21 cellular contexts compared by ENCODE assay signal in the genomic region with DNA sequence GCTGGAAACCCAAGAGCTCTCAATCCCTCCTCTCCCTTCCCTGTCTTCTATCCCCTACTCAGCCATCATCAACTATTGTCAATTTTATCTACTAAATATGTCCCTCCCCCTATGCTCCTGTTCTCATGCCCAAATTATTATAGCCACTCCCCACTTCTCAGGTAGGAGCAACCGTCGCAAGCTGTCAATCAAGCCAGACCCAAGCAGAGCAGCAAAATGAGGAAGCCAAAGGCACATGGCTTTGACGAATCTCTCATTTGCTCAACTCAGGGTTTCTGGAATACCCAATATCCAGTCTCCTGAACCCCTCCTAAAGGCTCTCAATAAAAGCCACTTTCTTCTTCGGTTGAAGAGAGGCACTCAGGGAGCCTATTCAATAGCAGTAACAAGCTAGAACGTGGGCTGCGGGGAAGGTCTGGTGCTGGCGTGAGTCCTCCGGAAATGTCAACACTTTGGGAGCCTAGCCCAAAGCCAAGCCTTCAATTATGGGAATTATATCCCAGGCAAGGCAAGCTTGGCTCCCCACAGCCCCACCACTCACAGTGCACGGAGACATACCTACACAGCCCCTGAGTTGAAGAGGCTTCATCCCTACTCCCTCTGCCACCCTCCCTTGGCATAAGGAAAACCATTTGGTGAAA. TPM values are rescaled to one million over a fixed set of nuclear protein-coding genes. Genes with fewer than 3 reads are reported as not detected.
A peak's percentile ranks its signal among the peaks of the same experiment; 100 is the strongest.
DNase-seq lines count a peak whose midpoint lies in the region; ATAC-seq, FAIRE-seq and TF ChIP-seq lines count a peak whose summit lies in the region.
"Had no signal": no experiment of that assay in that cellular context is flagged by ENCODE, and none has a peak within 500 bp of the region (broad histone marks: within the 10 kb centered on the region; RNA-seq: fewer than 3 reads in every experiment).

No MANE protein-coding gene starts in this region.

- H3K9ac ChIP-seq in K562 (ENCODE audit: insufficient read depth in 1 of 2, low read depth in 2 of 2, low read length in 2 of 2): peak overlapping the region in 1 of 2 experiments; percentile 32; a peak in 1 of 4 replicates

- FAIRE-seq in K562 (lab: Jason Lieb, UNC) (no peak), frontal cortex (lab: Jason Lieb, UNC) (no peak)

- no peak for TF ChIP-seq RAD21 in K562 (CRISPR knock-in tag; conservative IDR thresholded peaks at IDR 0.05 in 1 of 2, IDR thresholded peaks at IDR 0.05 in 1 of 2)

- H3K4me2 ChIP-seq in K562 (ENCODE audit: insufficient read depth, low read length): no peak overlapping the region; the same call in 1 of the 2 replicates

- no peak overlapping the region for H2AFZ ChIP-seq in K562 (ENCODE audit: low read depth, low read length)

- no peak for TF ChIP-seq EP300 in K562 (IDR thresholded peaks at IDR 0.05; ENCODE audit: low read length)

- 48% methylated on average over 9 of the region's 9 CpGs for WGBS in K562 (ENCODE audit: insufficient coverage, low coverage, missing lambda C conversion rate)

- BruUV-seq in K562 (replicated peaks; lab: Mats Ljungman, UMichigan): no TSS peak

- H3K9me1 ChIP-seq in K562 (ENCODE audit: control insufficient read depth, insufficient read depth, low read length): peaks cover 4% of the 10 kb centered on the region

- H3K9me3 Mint-ChIP-seq in neural crest cell: no peaks in the 10 kb centered on the region
- no peaks in the 10 kb centered on the region for H3K9me3 Mint-ChIP-seq in effector memory CD8-positive, alpha-beta T cell
- H3K9me3 Mint-ChIP-seq: activated naive CD4-positive, alpha-beta T cell treated with anti-CD3 and anti-CD28 coated beads, Interleukin-2, amount 50 U/mL, for 72 hours had no signal

- H3K4me1 Mint-ChIP-seq in neural crest cell: no peaks in the 10 kb centered on the region
- peaks cover 5 to 10% of the 10 kb centered on the region in 2 donors for H3K4me1 Mint-ChIP-seq in effector memory CD8-positive, alpha-beta T cell (ENCODE audit: low read depth in 2 of 2)

- H4K20me1 ChIP-seq in K562 (replicated peaks; ENCODE audit: control insufficient read depth, insufficient read depth, low read length): peaks cover 28% of the 10 kb centered on the region; the same call in 1 of the 2 replicates

- POLR2A ChIA-PET in K562 (lab: Yijun Ruan, JAX): interaction anchor here (0.6 to 1.4 kb wide), 4 partner anchors 8 to 180 kb away, joined by 3 to 8 read pairs (median 4); no protein-coding TSS in a partner anchor

- no peaks in the 10 kb centered on the region for H3K36me3 Mint-ChIP-seq in neural crest cell (ENCODE audit: low read depth)
- peaks cover 3% of the 10 kb centered on the region for H3K36me3 Mint-ChIP-seq in effector memory CD8-positive, alpha-beta T cell (ENCODE audit: insufficient read depth)
- H3K36me3 Mint-ChIP-seq: activated naive CD4-positive, alpha-beta T cell treated with anti-CD3 and anti-CD28 coated beads, Interleukin-2, amount 50 U/mL, for 72 hours had no signal

- in situ Hi-C loops in KBM-7 (cut with MboI; ENCODE audit: low pct_unique_long_range_greater_than_20kb, low sequenced_read_pairs): no loop called here
- in situ Hi-C loops in K562 (cut with MboI): no loop called here
- in situ Hi-C loops in GM13976 (cut with MboI; ENCODE audit: low sequenced_read_pairs, unreplicated experiment): no loop called here

- no peaks in the 10 kb centered on the region for H3K27me3 Mint-ChIP-seq in neural crest cell (ENCODE audit: low read depth)
- no peaks in the 10 kb centered on the region for H3K27me3 Mint-ChIP-seq in effector memory CD8-positive, alpha-beta T cell

- CTCF ChIA-PET in K562 (lab: Yijun Ruan, JAX; ENCODE audit: low intra/inter-chr PET ratio): no interaction called here

- peak overlapping the region; percentile 64; the same call in 1 of the 3 replicates for H3K27ac ChIP-seq in K562 (ENCODE audit: extremely low read depth, low read depth, low read length)
- H3K27ac ChIP-seq: Peyer's patch had no signal

- H3K4me3 Mint-ChIP-seq in neural crest cell: no peak overlapping the region
- H3K4me3 Mint-ChIP-seq in effector memory CD8-positive, alpha-beta T cell: no peak overlapping the region

- ATAC-seq in K562: peak; percentile 16
- ATAC-seq in HG02852 (IDR thresholded peaks at IDR 0.05; ENCODE audit: unreplicated experiment): no peak
- no peak for ATAC-seq in effector memory CD8-positive, alpha-beta T cell (replicated peaks)
- ATAC-seq: activated naive CD4-positive, alpha-beta T cell treated with anti-CD3 and anti-CD28 coated beads, Interleukin-2, amount 50 U/mL, for 72 hours; sciatic nerve; stimulated activated naive CD8-positive, alpha-beta T cell treated with anti-CD3 and anti-CD28 coated beads, Interleukin-15, Interleukin-2, amounts not matched to agents 100 U/mL and 50 U/mL, for 24 hours had no signal

- TF ChIP-seq CTCF in K562 (IDR thresholded peaks at IDR 0.05 in 2 of 3, conservative IDR thresholded peaks at IDR 0.05 in 1 of 3; ENCODE audit: insufficient read depth in 2 of 3, low read depth in 1 of 3, low read length in 3 of 3): no peak
- no peak for TF ChIP-seq CTCF in neural crest cell (conservative IDR thresholded peaks at IDR 0.05)
- TF ChIP-seq CTCF in GM13976 (IDR thresholded peaks at IDR 0.05; ENCODE audit: borderline replicate concordance, control extremely low read depth, extremely low read depth, insufficient read depth, missing control alignments): no peak

- no peaks in the 10 kb centered on the region for H3K9me3 ChIP-seq in K562 (replicated peaks; ENCODE audit: control insufficient read depth, insufficient read depth, low read depth, low read length)
- H3K9me3 ChIP-seq: Peyer's patch had no signal

- no peaks in the 10 kb centered on the region for H3K36me3 ChIP-seq in K562 (ENCODE audit: control insufficient read depth, insufficient read depth, low read length)
- H3K36me3 ChIP-seq: Peyer's patch had no signal

- peak; percentile 8 for DNase-seq in CD1c-positive myeloid dendritic cell (ENCODE audit: extremely low spot score)
- peak; percentile 41 for DNase-seq in KBM-7
- DNase-seq in K562 (ENCODE audit: extremely low read depth in 1 of 4, low spot score in 3 of 4): peak in 1 of 4 experiments; percentile 14
- DNase-seq in neural crest cell (ENCODE audit: low read depth, low spot score): no peak
- DNase-seq in frontal cortex (ENCODE audit: low spot score in 2 of 2): no peak
- no peak for DNase-seq in GM13976 (ENCODE audit: low spot score)
- DNase-seq in effector memory CD8-positive, alpha-beta T cell: no peak
- DNase-seq: activated CD4-positive, CD25-positive, alpha-beta regulatory T cell treated with anti-CD3 and anti-CD28 coated beads, Interleukin-2, amount 50 U/mL, for 72 hours; Calu3; Karpas-422; left cardiac atrium; NCI-H1417 treated with DMSO at 0.1 percent for 48 hours; NCI-H774; nucleus accumbens; Peyer's patch; stimulated activated CD4-positive, alpha-beta T cell treated with anti-CD3 and anti-CD28 coated beads, Interleukin-1b, Interleukin-23, amount 100 ng/mL, for 48 hours; stimulated activated naive CD8-positive, alpha-beta T cell treated with anti-CD3 and anti-CD28 coated beads, Interleukin-15, Interleukin-2, amounts not matched to agents 100 U/mL and 50 U/mL, for 24 hours; T-helper 9 cell had no signal

- no peak overlapping the region for H3K4me3 ChIP-seq in K562
- H3K4me3 ChIP-seq: Peyer's patch had no signal

- TF ChIP-seq POLR2A in K562 (conservative IDR thresholded peaks at IDR 0.05): no peak

- no peaks in the 10 kb centered on the region for H3K27me3 ChIP-seq in K562 (ENCODE audit: control insufficient read depth in 2 of 2, insufficient read depth in 2 of 2, low read length in 2 of 2)
- H3K27me3 ChIP-seq: Peyer's patch had no signal

- intact Hi-C loops in K562 (cut with micrococcal nuclease): no loop called here

- H3K79me2 ChIP-seq in K562 (ENCODE audit: control insufficient read depth, insufficient read depth, low read length): no peaks in the 10 kb centered on the region

- H3K4me1 ChIP-seq in K562 (replicated peaks in 1 of 2; ENCODE audit: control insufficient read depth in 2 of 2, insufficient read depth in 2 of 2, low read length in 2 of 2): peaks cover 19 to 26% of the 10 kb centered on the region in 2 experiments

- H3K27ac Mint-ChIP-seq in neural crest cell (ENCODE audit: unreplicated experiment): peak overlapping the region; percentile 83
- no peak overlapping the region for H3K27ac Mint-ChIP-seq in effector memory CD8-positive, alpha-beta T cell
- H3K27ac Mint-ChIP-seq: activated naive CD4-positive, alpha-beta T cell treated with anti-CD3 and anti-CD28 coated beads, Interleukin-2, amount 50 U/mL, for 72 hours had no signal

TF ChIP-seq in K562, 482 proteins besides CTCF, POLR2A, EP300 and RAD21 (continues in another document):
- no peak for TF ChIP-seq FUS (optimal IDR thresholded peaks at IDR 0.05; ENCODE audit: low read depth, low read length)
- TF ChIP-seq, protein P1, sequence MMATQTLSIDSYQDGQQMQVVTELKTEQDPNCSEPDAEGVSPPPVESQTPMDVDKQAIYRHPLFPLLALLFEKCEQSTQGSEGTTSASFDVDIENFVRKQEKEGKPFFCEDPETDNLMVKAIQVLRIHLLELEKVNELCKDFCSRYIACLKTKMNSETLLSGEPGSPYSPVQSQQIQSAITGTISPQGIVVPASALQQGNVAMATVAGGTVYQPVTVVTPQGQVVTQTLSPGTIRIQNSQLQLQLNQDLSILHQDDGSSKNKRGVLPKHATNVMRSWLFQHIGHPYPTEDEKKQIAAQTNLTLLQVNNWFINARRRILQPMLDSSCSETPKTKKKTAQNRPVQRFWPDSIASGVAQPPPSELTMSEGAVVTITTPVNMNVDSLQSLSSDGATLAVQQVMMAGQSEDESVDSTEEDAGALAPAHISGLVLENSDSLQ (IDR thresholded peaks at IDR 0.05): peak; percentile 96

RNA-seq across cellular contexts. Expression of a gene that starts 47.7 kb away (rescaled TPM):
- total RNA-seq in K562 (2011; cell fraction: chromatin; rRNA removed; ENCODE audit: low replicate concordance): 56.7 and 91.8 TPM in 2 replicates
- total RNA-seq in K562 (2011; cell fraction: nucleolus; rRNA removed): 64.0 and 77.0 TPM in 2 replicates
- total RNA-seq in K562 (2011; cell fraction: nucleoplasm; rRNA removed): 57.0 and 70.0 TPM in 2 replicates
- total RNA-seq in K562 (2014; rRNA removed) (30.5 and 30.6 TPM in 2 replicates), K562 (2014; rRNA removed; fragmentation: Illumina TruSeq; extraction: Trizol) (20.4 and 23.2 TPM in 2 replicates), K562 (2015; rRNA removed; fragmentation: Illumina TruSeq; extraction: Trizol) (15.2 and 15.4 TPM in 2 replicates), K562 (2021) (19.2 and 29.8 TPM in 2 replicates), neural crest cell (13.7 and 16.0 TPM in 2 replicates), frontal cortex (9.4 TPM)
- polyA plus RNA-seq in K562 (2011; rRNA removed) (22.3 and 26.6 TPM in 2 replicates), K562 (2014; fragmentation: Illumina TruSeq; extraction: Trizol) (14.3 and 18.1 TPM in 2 replicates), K562 (2014; fragmentation: Nextera tagmentation; extraction: Ambion mirVana) (1 to 10 TPM; 1.3 to 4.1 TPM), K562 (2014; rRNA removed) (17.3 and 26.7 TPM in 2 replicates)
- polyA plus RNA-seq in K562 (2011; cell fraction: cytosol; rRNA removed): 25.5 and 54.6 TPM in 2 replicates
- 14.8 and 19.5 TPM in 2 replicates for polyA plus RNA-seq in K562 (2011; cell fraction: nucleus; rRNA removed)
- polyA plus RNA-seq in K562 (2012): 19.8 and 32.9 TPM in 2 replicates
- polyA minus RNA-seq in K562 (2011; rRNA and poly(A)+ RNA removed): 33.7 and 45.1 TPM in 2 replicates
- 14.7 and 21.9 TPM in 2 replicates for polyA minus RNA-seq in K562 (2011; cell fraction: cytosol; rRNA and poly(A)+ RNA removed)
- polyA minus RNA-seq in K562 (2011; cell fraction: nucleus; rRNA and poly(A)+ RNA removed): 12.5 and 26.9 TPM in 2 replicates

Comparison
In these comparisons a context has a peak if more than half of its experiments do, and no peak if none do; other contexts are left out.
1. DNase-seq: peak in CD1c-positive myeloid dendritic cell (single experiment) and KBM-7 (single experiment); none in neural crest cell (single experiment), frontal cortex (0 of 2), GM13976 (single experiment) and effector memory CD8-positive, alpha-beta T cell (0 of 3).